In the genomic region with DNA sequence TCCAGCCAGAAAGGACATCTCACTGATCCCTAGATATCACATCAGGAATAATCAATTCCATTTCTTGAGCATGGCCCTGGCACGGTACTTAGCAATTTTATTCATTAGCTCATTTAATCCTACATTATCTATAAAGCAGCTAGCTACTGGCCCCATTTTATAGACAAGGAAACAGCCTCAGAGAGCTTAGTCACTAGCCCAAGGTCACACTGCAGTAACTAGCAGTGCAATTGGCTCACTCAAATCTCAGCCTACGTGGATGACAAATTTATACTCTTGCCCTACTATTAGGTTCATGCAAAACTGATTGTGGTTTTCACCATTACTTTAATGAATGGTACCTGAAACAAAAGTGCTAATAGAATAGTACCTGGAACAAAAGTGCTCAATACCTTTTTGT, we compare ENCODE assay signal across 18 cellular contexts. TPM values are rescaled to one million over a fixed set of nuclear protein-coding genes. Genes with fewer than 3 reads are reported as not detected.
DNase-seq lines count a peak whose midpoint lies in the region; ATAC-seq, FAIRE-seq and TF ChIP-seq lines count a peak whose summit lies in the region.
"Had no signal": no experiment of that assay in that cellular context is flagged by ENCODE, and none has a peak within 500 bp of the region (broad histone marks: within the 10 kb centered on the region; RNA-seq: fewer than 3 reads in every experiment).

No MANE protein-coding gene starts in this region.

- H3K4me1 ChIP-seq in ACC112 (ENCODE audit: control insufficient read depth, insufficient read depth, low read length, unreplicated experiment): peaks cover 9% of the 10 kb centered on the region
- H3K4me1 ChIP-seq in pancreas: peaks cover 0 to 14% (median 7%) of the 10 kb centered on the region in 3 donors
- H3K4me1 ChIP-seq: colonic mucosa had no signal

- WGBS in pancreas, 2 donors: 38 to 43% methylated on average over 2 of the region's 2 CpGs

- peak overlapping the region; percentile 12; the same call in 1 of the 2 replicates for H3K4me3 ChIP-seq in ACC112 (ENCODE audit: low read depth, low read length)
- H3K4me3 ChIP-seq in pancreas: no peak overlapping the region
- H3K4me3 ChIP-seq: colonic mucosa, lung had no signal

- H3K36me3 ChIP-seq in ACC112 (ENCODE audit: insufficient read depth, low read length) (no peaks in the 10 kb centered on the region), pancreas (no peaks in the 10 kb centered on the region)
- H3K36me3 ChIP-seq: colonic mucosa had no signal

- no peak overlapping the region for H3K27ac ChIP-seq in ACC112 (ENCODE audit: low read depth, low read length)
- no peak overlapping the region for H3K27ac ChIP-seq in pancreas
- H3K27ac ChIP-seq: colonic mucosa had no signal

- H3K79me2 ChIP-seq in ACC112 (ENCODE audit: control insufficient read depth, insufficient read depth, low read length, unreplicated experiment): no peaks in the 10 kb centered on the region

- H3K27me3 ChIP-seq in ACC112 (ENCODE audit: insufficient read depth, low read length): no peaks in the 10 kb centered on the region
- no peaks in the 10 kb centered on the region for H3K27me3 ChIP-seq in pancreas
- H3K27me3 ChIP-seq: colonic mucosa had no signal

- FAIRE-seq in pancreas (lab: Jason Lieb, UNC): no peak

- H3K9me3 ChIP-seq in pancreas: no peaks in the 10 kb centered on the region
- H3K9me3 ChIP-seq: colonic mucosa had no signal

- intact Hi-C loops in left ventricle myocardium superior (cut with micrococcal nuclease) (no loop called here), pancreas (cut with DNase I) (no loop called here)

- DNase-seq in amniotic epithelial cell (ENCODE audit: low read depth): peak; percentile 59
- no peak for DNase-seq in left ventricle myocardium superior
- no peak for DNase-seq in pancreas
- DNase-seq in DMS 273 (lab: John Stamatoyannopoulos, UW; ENCODE audit: unreplicated experiment): no peak
- no peak for DNase-seq in NCI-H2227 treated with DMSO at 0.1 percent for 48 hours (lab: John Stamatoyannopoulos, UW)
- no peak for DNase-seq in GDM1 (lab: John Stamatoyannopoulos, UW)
- DNase-seq: ACHN; activated CD8-positive, alpha-beta T cell treated with anti-CD3 and anti-CD28 coated beads for 36 hours; amniotic stem cell; colonic mucosa; NCI-H146; NCI-H510A; OCI-M1 had no signal

- peak overlapping the region; percentile 12 for H2AFZ ChIP-seq in ACC112 (ENCODE audit: low read length, unreplicated experiment)

- peak; percentile 35 for ATAC-seq in left ventricle myocardium superior
- peak; percentile 46 to 86 (median 75) for ATAC-seq in pancreas
- ATAC-seq in HG03432 (IDR thresholded peaks at IDR 0.05; ENCODE audit: unreplicated experiment): no peak
- ATAC-seq: activated CD8-positive, alpha-beta T cell treated with anti-CD3 and anti-CD28 coated beads for 36 hours; activated T-helper 17 cell treated with anti-CD3 and anti-CD28 coated beads, Interleukin-2, amount 50 U/mL, for 72 hours; SK-N-SH treated with all-trans-retinoic acid at 6 μM for 48 hours had no signal

- no peak for TF ChIP-seq CTCF in pancreas (IDR thresholded peaks at IDR 0.05)

RNA-seq across cellular contexts. Expression of a gene that starts 41.7 kb away (rescaled TPM):
- total RNA-seq in left ventricle myocardium superior: 38.8 TPM
- total RNA-seq in pancreas: 1 to 10 TPM; 2.5 to 6.5 (median 2.6) TPM
- polyA plus RNA-seq in pancreas: 1 to 10 TPM; 1.6 to 2.9 TPM
- total RNA-seq: activated CD8-positive, alpha-beta T cell treated with anti-CD3 and anti-CD28 coated beads for 36 hours; activated T-helper 17 cell treated with anti-CD3 and anti-CD28 coated beads, Interleukin-2, amount 50 U/mL, for 72 hours had no signal
